Comparison of ENCODE assay signal across 8 cellular contexts in the genomic region with DNA sequence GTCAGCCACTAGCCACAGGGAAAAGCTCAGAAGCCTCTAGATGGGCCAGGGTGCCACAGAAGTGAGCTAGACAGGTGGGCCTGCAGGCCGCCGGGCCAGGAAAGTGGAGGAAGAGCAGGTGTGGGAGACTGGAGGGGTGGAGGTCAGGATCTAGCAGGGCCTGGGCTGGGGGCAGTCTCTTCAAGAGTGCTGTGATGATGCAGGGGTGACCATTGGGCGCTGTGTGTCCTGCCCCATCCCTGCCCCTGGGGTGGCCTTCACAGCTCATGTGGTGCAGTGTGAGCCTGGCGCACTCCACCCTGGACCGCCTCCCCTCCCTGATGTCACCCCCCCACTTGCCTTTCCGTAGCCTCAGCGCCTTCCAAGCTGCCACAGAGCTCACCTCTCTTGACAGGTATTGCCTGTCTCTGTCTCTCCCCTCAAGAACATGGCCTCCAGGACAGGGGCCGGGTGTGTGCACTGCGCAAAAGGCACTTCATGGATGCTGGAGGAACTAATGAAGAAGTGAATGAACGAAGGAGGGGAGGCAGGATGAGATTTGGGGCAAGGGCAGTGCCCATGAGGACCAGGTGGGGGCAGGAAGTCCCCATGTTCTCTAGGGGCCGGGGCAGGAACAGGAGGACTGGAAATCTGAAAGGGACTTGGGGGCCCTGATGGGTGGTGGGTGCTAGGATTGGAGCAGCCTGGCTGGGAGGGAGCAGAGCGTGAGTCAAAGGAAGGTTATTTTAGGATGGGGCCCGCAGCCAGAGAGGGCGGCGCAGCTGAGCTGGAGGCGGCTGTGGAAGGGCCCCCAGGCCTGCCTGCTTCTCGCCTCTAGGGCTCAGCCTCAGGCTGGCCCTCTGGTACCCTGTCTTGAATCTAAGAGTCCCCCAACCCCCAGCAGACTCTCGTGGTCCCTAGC. TPM values are rescaled to one million over a fixed set of nuclear protein-coding genes. Genes with fewer than 3 reads are reported as not detected.
DNase-seq lines count a peak whose midpoint lies in the region; ATAC-seq, FAIRE-seq and TF ChIP-seq lines count a peak whose summit lies in the region.

No MANE protein-coding gene starts in this region.

- TF ChIP-seq EP300 in upper lobe of left lung (IDR thresholded peaks at IDR 0.05) = no peak

- H3K79me2 ChIP-seq in astrocyte (ENCODE audit: insufficient read depth, low read length) = peaks cover 75% of the 10 kb centered on the region

- H3K9ac ChIP-seq in astrocyte (ENCODE audit: low read length) = peak overlapping the region; percentile 22

- H2AFZ ChIP-seq in astrocyte (ENCODE audit: low read depth, low read length) = no peak overlapping the region

- peak in 1 of 2 donors; percentile 67 for ATAC-seq in upper lobe of left lung (ENCODE audit: low FRiP score in 2 of 2)
- no peak for ATAC-seq in HG02588 (IDR thresholded peaks at IDR 0.05; ENCODE audit: unreplicated experiment)
- no peak for ATAC-seq in GM18505 (IDR thresholded peaks at IDR 0.05; ENCODE audit: unreplicated experiment)
- ATAC-seq in GM21825 (IDR thresholded peaks at IDR 0.05; ENCODE audit: unreplicated experiment) = no peak

- CTCF ChIA-PET in activated CD4-positive, alpha-beta memory T cell treated with anti-CD3 and anti-CD28 coated beads, Interleukin-2, amount 10 ng/mL, durations not matched to agents 7 days and 5 days (lab: Charles Lee) = no interaction called here
- CTCF ChIA-PET in activated CD4-positive, alpha-beta memory T cell treated with anti-CD3 and anti-CD28 coated beads for 36 hours (lab: Charles Lee) = interaction anchor here (0.9 kb wide), 1 partner anchor 14 kb away, joined by 3 read pairs; no protein-coding TSS in a partner anchor

- POLR2A ChIA-PET in activated CD4-positive, alpha-beta memory T cell treated with anti-CD3 and anti-CD28 coated beads, Interleukin-2, amount 10 ng/mL, durations not matched to agents 7 days and 5 days (lab: Charles Lee) = interaction anchor here (0.5 to 0.8 kb wide), 2 partner anchors 91 to 133 kb away, joined by 3 to 4 read pairs; no protein-coding TSS in a partner anchor
- POLR2A ChIA-PET in activated CD4-positive, alpha-beta memory T cell treated with anti-CD3 and anti-CD28 coated beads for 36 hours (lab: Charles Lee) = no interaction called here

- peak overlapping the region; percentile 70 for H3K4me2 ChIP-seq in astrocyte (ENCODE audit: low read length)

- peak overlapping the region; percentile 48 for H3K27ac Mint-ChIP-seq in activated CD4-positive, alpha-beta memory T cell treated with anti-CD3 and anti-CD28 coated beads, Interleukin-2, amount 10 ng/mL, durations not matched to agents 7 days and 5 days
- H3K27ac Mint-ChIP-seq in activated CD4-positive, alpha-beta memory T cell treated with anti-CD3 and anti-CD28 coated beads for 36 hours = no peak overlapping the region
- no peak overlapping the region for H3K27ac Mint-ChIP-seq in astrocyte (ENCODE audit: unreplicated experiment)

- H3K4me3 ChIP-seq in astrocyte (ENCODE audit: insufficient read depth, low read depth, low read length) (no peak overlapping the region), upper lobe of left lung (no peak overlapping the region)

- H4K20me1 ChIP-seq in astrocyte (ENCODE audit: insufficient read depth, low read length) = peaks cover 69% of the 10 kb centered on the region

- TF ChIP-seq POLR2A in upper lobe of left lung (IDR thresholded peaks at IDR 0.05) (no peak), GM18505 (IDR thresholded peaks at IDR 0.05; ENCODE audit: borderline replicate concordance, extremely low read depth, insufficient read depth, insufficient read length) (no peak)

- H3K4me3 Mint-ChIP-seq in activated CD4-positive, alpha-beta memory T cell treated with anti-CD3 and anti-CD28 coated beads, Interleukin-2, amount 10 ng/mL, durations not matched to agents 7 days and 5 days = no peak overlapping the region
- no peak overlapping the region for H3K4me3 Mint-ChIP-seq in activated CD4-positive, alpha-beta memory T cell treated with anti-CD3 and anti-CD28 coated beads for 36 hours
- peak overlapping the region; percentile 73 for H3K4me3 Mint-ChIP-seq in astrocyte (ENCODE audit: unreplicated experiment)

- no peaks in the 10 kb centered on the region for H3K27me3 Mint-ChIP-seq in activated CD4-positive, alpha-beta memory T cell treated with anti-CD3 and anti-CD28 coated beads, Interleukin-2, amount 10 ng/mL, durations not matched to agents 7 days and 5 days
- no peaks in the 10 kb centered on the region for H3K27me3 Mint-ChIP-seq in activated CD4-positive, alpha-beta memory T cell treated with anti-CD3 and anti-CD28 coated beads for 36 hours
- no peaks in the 10 kb centered on the region for H3K27me3 Mint-ChIP-seq in astrocyte (ENCODE audit: low read depth, unreplicated experiment)

- peak overlapping the region; percentile 3 for H3K27ac ChIP-seq in astrocyte (ENCODE audit: low read depth, low read length)
- peak overlapping the region in 3 of 4 donors; percentile 5 to 44 (median 26) for H3K27ac ChIP-seq in upper lobe of left lung

- no peaks in the 10 kb centered on the region for H3K9me3 Mint-ChIP-seq in activated CD4-positive, alpha-beta memory T cell treated with anti-CD3 and anti-CD28 coated beads, Interleukin-2, amount 10 ng/mL, durations not matched to agents 7 days and 5 days
- no peaks in the 10 kb centered on the region for H3K9me3 Mint-ChIP-seq in activated CD4-positive, alpha-beta memory T cell treated with anti-CD3 and anti-CD28 coated beads for 36 hours
- no peaks in the 10 kb centered on the region for H3K9me3 Mint-ChIP-seq in astrocyte (ENCODE audit: unreplicated experiment)

- TF ChIP-seq CTCF in astrocyte (IDR thresholded peaks at IDR 0.05; ENCODE audit: insufficient read depth, low read depth, low read length) (no peak), upper lobe of left lung (IDR thresholded peaks at IDR 0.05) (no peak)

- H3K27me3 ChIP-seq in astrocyte (ENCODE audit: insufficient read depth, low read length) (no peaks in the 10 kb centered on the region), upper lobe of left lung (no peaks in the 10 kb centered on the region)

- FAIRE-seq in astrocyte (lab: Jason Lieb, UNC) = no peak

- no peak for DNase-seq in activated CD4-positive, alpha-beta memory T cell treated with anti-CD3 and anti-CD28 coated beads, Interleukin-2, amount 10 ng/mL, durations not matched to agents 7 days and 5 days
- no peak for DNase-seq in activated CD4-positive, alpha-beta memory T cell treated with anti-CD3 and anti-CD28 coated beads for 36 hours
- peak; percentile 47 for DNase-seq in astrocyte (ENCODE audit: low read depth)
- DNase-seq in iris pigment epithelial cell (ENCODE audit: low read depth) = peak; percentile 59
- peak in 1 of 2 donors; percentile 75 for DNase-seq in upper lobe of left lung

- H3K36me3 Mint-ChIP-seq in activated CD4-positive, alpha-beta memory T cell treated with anti-CD3 and anti-CD28 coated beads, Interleukin-2, amount 10 ng/mL, durations not matched to agents 7 days and 5 days (ENCODE audit: low read depth) = peaks cover 15% of the 10 kb centered on the region
- H3K36me3 Mint-ChIP-seq in activated CD4-positive, alpha-beta memory T cell treated with anti-CD3 and anti-CD28 coated beads for 36 hours = peaks cover 3% of the 10 kb centered on the region
- H3K36me3 Mint-ChIP-seq in astrocyte (ENCODE audit: low read depth, unreplicated experiment) = peaks cover 4% of the 10 kb centered on the region

- H3K9me3 ChIP-seq in astrocyte (ENCODE audit: insufficient read depth, low read depth, low read length) = no peaks in the 10 kb centered on the region
- H3K9me3 ChIP-seq in upper lobe of left lung = no peaks in the 10 kb centered on the region

- intact Hi-C loops in activated CD4-positive, alpha-beta memory T cell treated with anti-CD3 and anti-CD28 coated beads for 36 hours (cut with micrococcal nuclease) = no loop called here

- H3K4me1 ChIP-seq in astrocyte (ENCODE audit: insufficient read depth, low read length) (peaks cover 36% of the 10 kb centered on the region), upper lobe of left lung (peaks cover 28 to 64% (median 34%) of the 10 kb centered on the region in 4 donors)

- peaks cover 70% of the 10 kb centered on the region for H3K4me1 Mint-ChIP-seq in activated CD4-positive, alpha-beta memory T cell treated with anti-CD3 and anti-CD28 coated beads, Interleukin-2, amount 10 ng/mL, durations not matched to agents 7 days and 5 days
- H3K4me1 Mint-ChIP-seq in activated CD4-positive, alpha-beta memory T cell treated with anti-CD3 and anti-CD28 coated beads for 36 hours (ENCODE audit: low read depth) = peaks cover 58% of the 10 kb centered on the region
- H3K4me1 Mint-ChIP-seq in astrocyte (ENCODE audit: low read depth, unreplicated experiment) = peaks cover 5% of the 10 kb centered on the region

- H3K36me3 ChIP-seq in astrocyte (ENCODE audit: insufficient read depth, low read length) (no peaks in the 10 kb centered on the region), upper lobe of left lung (peaks cover 0 to 4% (median 0%) of the 10 kb centered on the region in 4 donors)

- 82% methylated on average over 14 to 18 of the region's 18 CpGs for WGBS in upper lobe of left lung, 2 donors

RNA-seq across cellular contexts. Expression of a gene that starts 6.6 kb away (rescaled TPM):
- total RNA-seq in activated CD4-positive, alpha-beta memory T cell treated with anti-CD3 and anti-CD28 coated beads, Interleukin-2, amount 10 ng/mL, durations not matched to agents 7 days and 5 days = 100 to 1,000 TPM; 140 to 153 TPM
- 100 to 1,000 TPM in 1 of 2 experiments, 10 to 100 TPM in 1; 97.9 to 102 TPM for total RNA-seq in activated CD4-positive, alpha-beta memory T cell treated with anti-CD3 and anti-CD28 coated beads for 36 hours
- total RNA-seq in astrocyte (51.2 and 56.6 TPM in 2 replicates), upper lobe of left lung (100 to 1,000 TPM in 1 of 6 donors, 10 to 100 TPM in 5; 52.0 to 157 (median 84.1) TPM)

RNA-seq across cellular contexts. Expression of a gene that starts 12.2 kb away (rescaled TPM):
- 10 to 100 TPM; 16.7 to 18.0 TPM for total RNA-seq in activated CD4-positive, alpha-beta memory T cell treated with anti-CD3 and anti-CD28 coated beads, Interleukin-2, amount 10 ng/mL, durations not matched to agents 7 days and 5 days
- 10 to 100 TPM; 19.3 to 20.0 TPM for total RNA-seq in activated CD4-positive, alpha-beta memory T cell treated with anti-CD3 and anti-CD28 coated beads for 36 hours
- 128 and 153 TPM in 2 replicates for total RNA-seq in astrocyte
- 10 to 100 TPM; 14.5 to 55.5 (median 20.0) TPM for total RNA-seq in upper lobe of left lung

RNA-seq across cellular contexts. Expression of a gene that starts 28.3 kb away (rescaled TPM):
- not detected for total RNA-seq in activated CD4-positive, alpha-beta memory T cell treated with anti-CD3 and anti-CD28 coated beads, Interleukin-2, amount 10 ng/mL, durations not matched to agents 7 days and 5 days
- not detected for total RNA-seq in activated CD4-positive, alpha-beta memory T cell treated with anti-CD3 and anti-CD28 coated beads for 36 hours
- total RNA-seq in astrocyte (not detected in 2 replicates), upper lobe of left lung (10 to 100 TPM in 4 of 6 donors, 1 to 10 TPM in 2; 4.0 to 49.4 (median 24.0) TPM)

RNA-seq across cellular contexts. Expression of a gene that starts 39.8 kb away (rescaled TPM):
- not detected for total RNA-seq in activated CD4-positive, alpha-beta memory T cell treated with anti-CD3 and anti-CD28 coated beads, Interleukin-2, amount 10 ng/mL, durations not matched to agents 7 days and 5 days
- not detected for total RNA-seq in activated CD4-positive, alpha-beta memory T cell treated with anti-CD3 and anti-CD28 coated beads for 36 hours
- 20.5 and 23.2 TPM in 2 replicates for total RNA-seq in astrocyte
- 100 to 1,000 TPM in 2 of 6 donors, 10 to 100 TPM in 4; 42.5 to 126 (median 68.7) TPM for total RNA-seq in upper lobe of left lung

Comparison
In these comparisons a context has a peak if more than half of its experiments do, and no peak if none do; other contexts are left out.
1. DNase-seq: peak in astrocyte (single experiment) and iris pigment epithelial cell (single experiment); none in activated CD4-positive, alpha-beta memory T cell treated with anti-CD3 and anti-CD28 coated beads, Interleukin-2, amount 10 ng/mL, durations not matched to agents 7 days and 5 days (single experiment) and activated CD4-positive, alpha-beta memory T cell treated with anti-CD3 and anti-CD28 coated beads for 36 hours (single experiment).